In the genomic region with DNA sequence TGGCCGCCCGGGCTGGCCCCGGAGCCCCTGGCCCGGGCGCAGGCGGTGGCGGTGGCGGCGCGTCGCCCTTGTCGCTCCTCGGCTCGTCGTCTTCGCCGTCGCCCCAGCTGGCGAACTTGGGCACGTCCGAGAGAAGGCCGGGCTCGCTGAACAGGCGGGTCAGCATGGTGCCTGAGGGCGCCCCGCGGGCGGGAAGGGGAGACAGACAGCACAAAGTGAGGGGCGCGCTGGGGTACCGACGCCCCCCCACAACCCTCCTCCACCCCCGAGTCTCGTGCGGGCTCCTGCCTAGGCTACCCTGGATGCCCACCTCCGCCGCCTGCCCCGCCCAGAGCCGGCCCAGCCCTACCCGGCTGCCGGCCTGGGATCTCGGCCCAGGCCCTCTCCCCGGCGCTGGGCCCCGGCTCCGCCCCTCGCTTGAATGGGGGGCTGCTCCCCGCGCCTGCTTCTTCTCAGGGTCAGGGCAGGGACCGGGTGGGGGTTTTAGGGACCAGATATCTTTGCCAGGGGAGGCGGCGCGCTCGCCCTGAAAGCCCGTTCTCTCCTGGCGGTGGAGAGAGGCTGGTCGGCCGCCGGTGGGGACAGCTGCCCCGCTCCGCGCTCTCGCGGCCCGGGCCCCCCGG, we compare ENCODE assay signal across 1 cellular context.
TF ChIP-seq lines count a peak whose summit lies in the region.

No MANE protein-coding gene starts in this region.

TF ChIP-seq in HepG2, 621 proteins besides CTCF, POLR2A, EP300 and RAD21:
- TF ChIP-seq BCL6 (CRISPR knock-in tag; IDR thresholded peaks at IDR 0.05) (0 out of 2 replicates have a peak, but pooled peaks have one; percentile 33), HNRNPL (IDR thresholded peaks at IDR 0.05; ENCODE audit: low read depth, low read length) (0 out of 2 replicates have a peak, but pooled peaks have one; percentile 30), ZNF768 (CRISPR knock-in tag; IDR thresholded peaks at IDR 0.05) (peak; percentile 33; the same call in 1 of the 2 replicates), BRD4 (CRISPR knock-in tag; IDR thresholded peaks at IDR 0.05) (no peak)
